Comparison of ENCODE assay signal across 20 cellular contexts in the genomic region with DNA sequence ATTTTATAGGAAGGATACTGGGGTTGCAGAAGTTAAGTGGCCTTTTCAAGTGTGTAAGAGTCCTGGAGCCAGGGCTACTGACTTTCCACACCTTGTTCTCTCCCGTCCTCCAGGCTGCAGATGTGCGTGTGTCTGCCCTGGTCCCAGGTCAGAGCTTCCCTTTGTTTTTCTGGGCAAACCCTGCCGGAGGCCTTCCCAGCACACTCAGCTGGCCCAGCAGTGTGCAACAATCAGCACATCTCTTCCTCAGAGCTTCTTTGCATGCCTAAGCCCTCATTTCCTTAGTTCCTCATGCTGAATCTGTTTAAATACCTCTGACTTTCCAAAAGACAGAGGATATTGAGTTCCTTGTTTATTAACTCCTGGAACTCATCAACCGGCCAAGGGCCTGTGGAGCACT.
DNase-seq lines count a peak whose midpoint lies in the region; ATAC-seq and TF ChIP-seq lines count a peak whose summit lies in the region.
"Had no signal": no experiment of that assay in that cellular context is flagged by ENCODE, and none has a peak within 500 bp of the region (broad histone marks: within the 10 kb centered on the region; RNA-seq: fewer than 3 reads in every experiment).

No MANE protein-coding gene starts in this region.

- peak; percentile 60 for ATAC-seq in sciatic nerve

- peaks cover 72 to 94% of the 10 kb centered on the region in 2 donors for H3K4me1 Mint-ChIP-seq in immature natural killer cell

- H3K36me3 ChIP-seq in H7 (replicated peaks; ENCODE audit: control insufficient read depth, insufficient read depth, low read length) (no peaks in the 10 kb centered on the region), WERI-Rb-1 (no peaks in the 10 kb centered on the region)
- H3K36me3 ChIP-seq: BE2C had no signal

- H3K27ac Mint-ChIP-seq in immature natural killer cell: peak overlapping the region; percentile 20 to 71 (median 55)

- H3K4me3 ChIP-seq in H7 (ENCODE audit: insufficient read depth, low read depth, low read length): no peak overlapping the region
- no peak overlapping the region for H3K4me3 ChIP-seq in WERI-Rb-1 (ENCODE audit: low read depth, low read length)
- H3K4me3 ChIP-seq: GM23248, Peyer's patch, SK-N-MC had no signal

- no peaks in the 10 kb centered on the region for H3K9me3 ChIP-seq in WERI-Rb-1 (ENCODE audit: severe bottlenecking)
- H3K9me3 ChIP-seq: BE2C, Peyer's patch had no signal

- H3K9me3 Mint-ChIP-seq in immature natural killer cell: no peaks in the 10 kb centered on the region

- no peak overlapping the region for H3K4me3 Mint-ChIP-seq in immature natural killer cell

- H3K27me3 ChIP-seq in H7 (ENCODE audit: control insufficient read depth, insufficient read depth, low read length) (no peaks in the 10 kb centered on the region), WERI-Rb-1 (ENCODE audit: insufficient read depth, low read depth, severe bottlenecking) (peaks cover 21% of the 10 kb centered on the region)
- H3K27me3 ChIP-seq: BE2C, Peyer's patch had no signal

- DNase-seq in NCI-H1092 treated with DMSO at 0.1 percent for 48 hours (lab: John Stamatoyannopoulos, UW) (peak; percentile 56), NCI-H1092 (lab: John Stamatoyannopoulos, UW) (no peak), immature natural killer cell (no peak), sciatic nerve (ENCODE audit: low spot score) (no peak), NCI-H69 (lab: John Stamatoyannopoulos, UW) (no peak), H7 (no peak), WERI-Rb-1 (no peak)
- DNase-seq: BE2C, DND-41, GF-D8, GM23248, MM.1S, NCI-H1436, NCI-H2029 treated with DMSO at 0.1 percent for 48 hours, NCI-H510A, Peyer's patch, Right ventricle myocardium superior had no signal

- no peak overlapping the region for H3K27ac ChIP-seq in WERI-Rb-1
- H3K27ac ChIP-seq: 22Rv1, GM23248, Peyer's patch, SK-N-MC had no signal

- H3K36me3 Mint-ChIP-seq in immature natural killer cell: peaks cover 19 to 54% (median 36%) of the 10 kb centered on the region in 3 donors

- H3K27me3 Mint-ChIP-seq in immature natural killer cell (ENCODE audit: low read depth in 3 of 3): peaks cover 0 to 4% (median 3%) of the 10 kb centered on the region in 3 donors

- TF ChIP-seq CTCF in WERI-Rb-1 (IDR thresholded peaks at IDR 0.05; ENCODE audit: low read depth, low read length): no peak

- intact Hi-C loops in sciatic nerve (cut with DNase I): no loop called here

TF ChIP-seq in PFSK-1, 5 proteins besides CTCF, POLR2A, EP300 and RAD21:
- TF ChIP-seq TAF1 (IDR thresholded peaks at IDR 0.05; ENCODE audit: borderline replicate concordance, insufficient read depth, low read length) (no peak), SIN3A (IDR thresholded peaks at IDR 0.05; ENCODE audit: borderline replicate concordance, insufficient read depth, low read length) (peak; percentile 47; the same call in 1 of the 2 replicates)
